ENCODE assay signal across 35 cellular contexts in genomic region chr9:92467041-92467440, GRCh38. TPM values are rescaled to one million over a fixed set of nuclear protein-coding genes. Genes with fewer than 3 reads are reported as not detected.
"Had no signal": no experiment of that assay in that cellular context is flagged by ENCODE, and none has a peak within 500 bp of the region (broad histone marks: within the 10 kb centered on the region; RNA-seq: fewer than 3 reads in every experiment).

No MANE protein-coding gene starts in this region.

- H3K4me3 ChIP-seq: adrenal gland, cardiac muscle cell, K562, Peyer's patch, SJSA1 had no signal

- H3K9me3 Mint-ChIP-seq: activated CD4-positive, alpha-beta memory T cell treated with anti-CD3 and anti-CD28 coated beads for 36 hours; activated naive CD4-positive, alpha-beta T cell treated with anti-CD3 and anti-CD28 coated beads for 36 hours; activated naive CD4-positive, alpha-beta T cell treated with anti-CD3 and anti-CD28 coated beads, Interleukin-2, amount 50 U/mL, for 72 hours; activated T-cell treated with anti-CD3 and anti-CD28 coated beads, Interleukin-2, amount 50 U/mL, for 4 hours; activated T-helper 1 cell treated with anti-CD3 and anti-CD28 coated beads, Interleukin-12 subunit alpha, Interleukin-12 subunit beta, Interleukin-2, Interleukin-4 antibody, amounts not matched to agents 30 ng/mL and 10 ng/mL and 1 ng/mL, durations not matched to agents 14 hours and 24 hours and 36 hours; T-helper 1 cell treated with Interleukin-12 subunit alpha and Interleukin-12 subunit beta and Interleukin-4 antibody, amounts not matched to agents 30 μg/mL and 1 μg/mL, for 36 hours; T-helper 2 cell treated with Interferon-gamma antibody and Interleukin-4, amounts not matched to agents 5 μg/mL and 100 μg/mL, for 36 hours had no signal

- H3K36me3 ChIP-seq: adrenal gland, brain microvascular endothelial cell, cardiac muscle cell, Peyer's patch, SJSA1 had no signal

- H3K9me3 ChIP-seq: Peyer's patch, SJSA1, SK-N-SH had no signal

- H3K4me2 ChIP-seq: SK-N-SH had no signal

- H3K27me3 ChIP-seq: adrenal gland, brain microvascular endothelial cell, cardiac muscle cell, Peyer's patch, SJSA1 had no signal

- H3K9ac ChIP-seq: SK-N-SH had no signal

- H3K27ac ChIP-seq: adrenal gland, brain microvascular endothelial cell, cardiac muscle cell, Peyer's patch, SJSA1 had no signal

- H3K36me3 Mint-ChIP-seq: activated CD4-positive, alpha-beta memory T cell treated with anti-CD3 and anti-CD28 coated beads for 36 hours; activated naive CD4-positive, alpha-beta T cell treated with anti-CD3 and anti-CD28 coated beads, Interleukin-2, amount 50 U/mL, for 72 hours had no signal

- DNase-seq: activated CD4-positive, alpha-beta memory T cell treated with anti-CD3 and anti-CD28 coated beads for 36 hours; activated CD4-positive, alpha-beta T cell treated with anti-CD3 and anti-CD28 coated beads for 36 hours; activated CD4-positive, alpha-beta T cell treated with anti-CD3 and anti-CD28 coated beads, Interleukin-2, amount 50 U/mL, for 1 hour; activated CD8-positive, alpha-beta memory T cell treated with anti-CD3 and anti-CD28 coated beads, Interleukin-2, amount 50 U/mL, for 4 hours; activated gamma-delta T cell treated with Interleukin-2 at 50 U/mL for 16 hours; activated naive CD4-positive, alpha-beta T cell treated with anti-CD3 and anti-CD28 coated beads for 36 hours; activated T-cell treated with anti-CD3 and anti-CD28 coated beads for 4 hours; activated T-cell treated with anti-CD3 and anti-CD28 coated beads, Interleukin-2, amount 50 U/mL, for 4 hours; anterior cingulate cortex; brain microvascular endothelial cell; NCI-H1092 treated with DMSO at 0.1 percent for 48 hours; NCI-H1417; NCI-H146; NCI-H187; NCI-H2029 treated with DMSO at 0.1 percent for 48 hours; NCI-H2107; NCI-H2171; NCI-H510A; NCI-H526; NCI-H748 treated with DMSO at 0.1 percent for 48 hours; NK-92 treated with Interleukin-12 subunit alpha and Interleukin-12 subunit beta, amount 100 ng/mL, for 24 hours; PC-3; Peyer's patch; RPMI8226; SHP77 treated with DMSO at 0.1 percent for 48 hours; SK-N-SH had no signal

- ATAC-seq: activated CD4-positive, alpha-beta T cell treated with anti-CD3 and anti-CD28 coated beads for 36 hours; activated naive CD4-positive, alpha-beta T cell treated with anti-CD3 and anti-CD28 coated beads, Interleukin-2, amount 50 U/mL, for 72 hours; activated T-cell treated with anti-CD3 and anti-CD28 coated beads, Interleukin-2, amount 50 U/mL, for 4 hours; K562; PC-3 had no signal

- H3K27ac Mint-ChIP-seq: activated CD4-positive, alpha-beta memory T cell treated with anti-CD3 and anti-CD28 coated beads for 36 hours; activated CD4-positive, alpha-beta T cell treated with anti-CD3 and anti-CD28 coated beads for 36 hours; activated naive CD4-positive, alpha-beta T cell treated with anti-CD3 and anti-CD28 coated beads for 36 hours; activated naive CD4-positive, alpha-beta T cell treated with anti-CD3 and anti-CD28 coated beads, Interleukin-2, amount 50 U/mL, for 72 hours; activated T-helper 1 cell treated with anti-CD3 and anti-CD28 coated beads, Interleukin-12 subunit alpha, Interleukin-12 subunit beta, Interleukin-2, Interleukin-4 antibody, amounts not matched to agents 30 ng/mL and 10 ng/mL and 1 ng/mL, durations not matched to agents 14 hours and 24 hours and 36 hours; T-helper 1 cell treated with Interleukin-12 subunit alpha and Interleukin-12 subunit beta and Interleukin-4 antibody, amounts not matched to agents 30 μg/mL and 1 μg/mL, for 36 hours; T-helper 2 cell treated with Interferon-gamma antibody and Interleukin-4, amounts not matched to agents 5 μg/mL and 100 μg/mL, for 36 hours had no signal

- H3K27me3 Mint-ChIP-seq: activated CD4-positive, alpha-beta memory T cell treated with anti-CD3 and anti-CD28 coated beads for 36 hours; activated CD4-positive, alpha-beta T cell treated with anti-CD3 and anti-CD28 coated beads for 36 hours had no signal

- H3K4me3 Mint-ChIP-seq: activated CD4-positive, alpha-beta memory T cell treated with anti-CD3 and anti-CD28 coated beads for 36 hours; activated CD4-positive, alpha-beta T cell treated with anti-CD3 and anti-CD28 coated beads for 36 hours; activated naive CD4-positive, alpha-beta T cell treated with anti-CD3 and anti-CD28 coated beads for 36 hours; activated T-cell treated with anti-CD3 and anti-CD28 coated beads, Interleukin-2, amount 50 U/mL, for 4 hours; activated T-helper 1 cell treated with anti-CD3 and anti-CD28 coated beads, Interleukin-12 subunit alpha, Interleukin-12 subunit beta, Interleukin-2, Interleukin-4 antibody, amounts not matched to agents 30 ng/mL and 10 ng/mL and 1 ng/mL, durations not matched to agents 14 hours and 24 hours and 36 hours; T-helper 1 cell treated with Interleukin-12 subunit alpha and Interleukin-12 subunit beta and Interleukin-4 antibody, amounts not matched to agents 30 μg/mL and 1 μg/mL, for 36 hours; T-helper 2 cell treated with Interferon-gamma antibody and Interleukin-4, amounts not matched to agents 5 μg/mL and 100 μg/mL, for 36 hours had no signal

- H3K4me1 ChIP-seq: Peyer's patch had no signal

- H3K4me1 Mint-ChIP-seq: activated CD4-positive, alpha-beta T cell treated with anti-CD3 and anti-CD28 coated beads for 36 hours had no signal

RNA-seq across cellular contexts. Expression of gene ASPN, which starts 15.3 kb away (rescaled TPM):
- total RNA-seq: activated CD4-positive, alpha-beta memory T cell treated with anti-CD3 and anti-CD28 coated beads for 36 hours; activated CD4-positive, alpha-beta T cell treated with anti-CD3 and anti-CD28 coated beads for 36 hours; activated naive CD4-positive, alpha-beta T cell treated with anti-CD3 and anti-CD28 coated beads for 36 hours; activated naive CD4-positive, alpha-beta T cell treated with anti-CD3 and anti-CD28 coated beads, Interleukin-2, amount 50 U/mL, for 72 hours; activated T-cell treated with anti-CD3 and anti-CD28 coated beads, Interleukin-2, amount 50 U/mL, for 4 hours; activated T-helper 1 cell treated with anti-CD3 and anti-CD28 coated beads, Interleukin-12 subunit alpha, Interleukin-12 subunit beta, Interleukin-2, Interleukin-4 antibody, amounts not matched to agents 30 ng/mL and 10 ng/mL and 1 ng/mL, durations not matched to agents 14 hours and 24 hours and 36 hours; cardiac muscle cell; K562; PC-3; SJSA1 had no signal

RNA-seq across cellular contexts. Expression of gene OMD, which starts 42.8 kb away (rescaled TPM):
- total RNA-seq: activated CD4-positive, alpha-beta memory T cell treated with anti-CD3 and anti-CD28 coated beads for 36 hours; activated CD4-positive, alpha-beta T cell treated with anti-CD3 and anti-CD28 coated beads for 36 hours; activated naive CD4-positive, alpha-beta T cell treated with anti-CD3 and anti-CD28 coated beads for 36 hours; activated naive CD4-positive, alpha-beta T cell treated with anti-CD3 and anti-CD28 coated beads, Interleukin-2, amount 50 U/mL, for 72 hours; activated T-cell treated with anti-CD3 and anti-CD28 coated beads, Interleukin-2, amount 50 U/mL, for 4 hours; activated T-helper 1 cell treated with anti-CD3 and anti-CD28 coated beads, Interleukin-12 subunit alpha, Interleukin-12 subunit beta, Interleukin-2, Interleukin-4 antibody, amounts not matched to agents 30 ng/mL and 10 ng/mL and 1 ng/mL, durations not matched to agents 14 hours and 24 hours and 36 hours; cardiac muscle cell; K562; M059J; PC-3 had no signal
- polyA plus RNA-seq: cardiac muscle cell, SK-N-SH had no signal
